Comparison of ENCODE assay signal across 19 cellular contexts in the genomic region with DNA sequence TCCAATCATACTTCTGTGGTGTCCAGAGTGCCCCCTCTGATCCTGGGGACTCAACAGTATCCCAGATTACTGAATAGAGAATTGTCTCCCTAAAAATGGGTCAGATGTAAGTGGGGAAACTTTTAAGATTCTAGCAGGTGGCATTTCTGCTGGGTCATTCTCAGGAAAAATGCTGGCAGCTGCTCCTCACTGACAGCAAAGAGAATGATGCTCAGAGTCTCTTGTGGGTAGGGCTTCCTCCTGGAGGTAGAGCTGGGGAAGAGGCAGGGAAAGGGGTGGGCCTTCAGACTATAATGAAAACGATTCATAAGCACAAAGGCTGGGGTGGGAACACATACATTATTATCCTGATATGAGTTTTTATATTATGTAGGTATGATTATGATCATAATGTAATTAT.
"Had no signal": no experiment of that assay in that cellular context is flagged by ENCODE, and none has a peak within 500 bp of the region (broad histone marks: within the 10 kb centered on the region; RNA-seq: fewer than 3 reads in every experiment).

No MANE protein-coding gene starts in this region.

- H3K4me3 ChIP-seq: K562 had no signal

- DNase-seq: Kasumi-1, MM.1S, NCI-H1092 treated with DMSO at 0.1 percent for 48 hours, NCI-H1436, NCI-H187, NCI-H2029, NCI-H2081 treated with DMSO at 0.1 percent for 48 hours, NCI-H2171, NCI-H226, NCI-H446, NCI-H510A, NCI-H526, NCI-H748 treated with DMSO at 0.1 percent for 48 hours, PC-3, T-helper 2 cell had no signal

- H3K27ac ChIP-seq: HL-60, KMS-11, RWPE1 had no signal
